22 cellular contexts compared by ENCODE assay signal in the genomic region with DNA sequence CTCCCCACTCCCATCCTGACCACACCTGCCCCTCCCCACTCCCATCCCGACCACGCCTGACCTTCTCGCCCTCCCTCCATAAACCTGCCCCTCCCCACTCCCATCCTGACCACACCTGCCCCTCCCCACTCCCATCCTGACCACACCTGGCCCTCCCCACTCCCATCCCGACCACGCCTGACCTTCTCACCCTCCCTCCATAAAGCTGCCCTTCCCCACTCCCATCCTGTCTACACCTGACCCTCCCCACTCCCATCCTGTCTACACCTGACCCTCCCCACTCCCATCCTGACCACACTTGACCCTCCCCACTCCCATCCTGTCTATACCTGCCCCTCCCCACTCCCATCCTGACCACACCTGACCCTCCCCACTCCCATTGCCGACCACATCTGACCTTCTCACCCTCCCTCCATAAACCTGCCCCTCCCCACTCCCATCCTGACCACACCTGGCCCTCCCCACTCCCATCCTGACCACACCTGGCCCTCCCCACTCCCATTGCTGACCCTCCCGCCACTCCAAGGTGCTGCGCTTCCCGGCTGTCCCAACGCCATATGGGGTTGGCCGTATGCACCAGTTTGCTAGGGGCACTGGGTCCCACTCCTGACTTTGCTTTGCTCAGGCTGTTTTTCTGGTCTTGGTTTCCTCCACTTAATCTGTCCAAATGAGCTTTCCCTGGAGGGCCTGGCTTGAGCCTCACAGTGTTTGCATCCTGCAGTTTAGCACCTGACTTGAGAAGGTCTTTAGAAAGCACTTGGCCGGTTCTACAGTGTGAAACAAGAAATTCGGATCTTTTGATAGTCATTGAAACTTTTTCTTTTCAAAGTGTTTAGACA. TPM values are rescaled to one million over a fixed set of nuclear protein-coding genes. Genes with fewer than 3 reads are reported as not detected.
DNase-seq lines count a peak whose midpoint lies in the region; ATAC-seq and TF ChIP-seq lines count a peak whose summit lies in the region.
"Had no signal": no experiment of that assay in that cellular context is flagged by ENCODE, and none has a peak within 500 bp of the region (broad histone marks: within the 10 kb centered on the region; RNA-seq: fewer than 3 reads in every experiment).

No MANE protein-coding gene starts in this region.

- H3K36me3 Mint-ChIP-seq in activated CD8-positive, alpha-beta memory T cell treated with anti-CD3 and anti-CD28 coated beads, Interleukin-2, amount 10 ng/mL, durations not matched to agents 7 days and 5 days = no peaks in the 10 kb centered on the region
- H3K36me3 Mint-ChIP-seq: CD8-positive, alpha-beta T cell had no signal

- TF ChIP-seq POLR2A in esophagus muscularis mucosa (IDR thresholded peaks at IDR 0.05; ENCODE audit: low read depth) = no peak

- H3K27ac ChIP-seq in esophagus muscularis mucosa (replicated peaks in 1 of 4) = no peak overlapping the region
- H3K27ac ChIP-seq in mesenchymal stem cell (ENCODE audit: low read length, poor library complexity, severe bottlenecking) = no peak overlapping the region
- H3K27ac ChIP-seq in trophoblast cell (ENCODE audit: low read depth, low read length) = no peak overlapping the region
- H3K27ac ChIP-seq: BLaER1, HL-60 had no signal

- no peak for ATAC-seq in activated CD8-positive, alpha-beta memory T cell treated with anti-CD3 and anti-CD28 coated beads, Interleukin-2, amount 10 ng/mL, durations not matched to agents 7 days and 5 days
- ATAC-seq in HG03469 (IDR thresholded peaks at IDR 0.05; ENCODE audit: unreplicated experiment) = no peak
- ATAC-seq: CD8-positive, alpha-beta T cell; GM12878 had no signal

- no peak overlapping the region for H3K14ac ChIP-seq in mesenchymal stem cell (ENCODE audit: low read length in 2 of 2)
- no peak overlapping the region for H3K14ac ChIP-seq in trophoblast cell (ENCODE audit: low read length)

- no peaks in the 10 kb centered on the region for H3K79me1 ChIP-seq in mesenchymal stem cell (replicated peaks; ENCODE audit: low read length, poor library complexity, severe bottlenecking)
- H3K79me1 ChIP-seq in trophoblast cell (ENCODE audit: low read length) = no peaks in the 10 kb centered on the region

- peaks cover 3% of the 10 kb centered on the region for H3K9me3 Mint-ChIP-seq in activated CD8-positive, alpha-beta memory T cell treated with anti-CD3 and anti-CD28 coated beads, Interleukin-2, amount 10 ng/mL, durations not matched to agents 7 days and 5 days (ENCODE audit: low read depth)
- H3K9me3 Mint-ChIP-seq: CD8-positive, alpha-beta T cell had no signal

- H2AK5ac ChIP-seq in mesenchymal stem cell (ENCODE audit: low read length, severe bottlenecking) = no peak overlapping the region
- H2AK5ac ChIP-seq in trophoblast cell (ENCODE audit: low read length) = no peak overlapping the region

- peaks cover 2% of the 10 kb centered on the region for H3K4me1 Mint-ChIP-seq in activated CD8-positive, alpha-beta memory T cell treated with anti-CD3 and anti-CD28 coated beads, Interleukin-2, amount 10 ng/mL, durations not matched to agents 7 days and 5 days

- H3K9ac ChIP-seq in mesenchymal stem cell (ENCODE audit: low read length) (no peak overlapping the region), trophoblast cell (ENCODE audit: low read length) (no peak overlapping the region)
- H3K9ac ChIP-seq: BLaER1 had no signal

- TF ChIP-seq EP300 in esophagus muscularis mucosa (IDR thresholded peaks at IDR 0.05) = no peak

- no peak overlapping the region for H4K12ac ChIP-seq in trophoblast cell (ENCODE audit: low read depth, low read length)

- 93% methylated on average over 13 of the region's 13 CpGs for WGBS in esophagus muscularis mucosa
- 86% methylated on average over 13 of the region's 13 CpGs for WGBS in mesenchymal stem cell
- no CpG with 5 or more reads among the region's 13 CpGs for WGBS in trophoblast cell (ENCODE audit: extremely low coverage, insufficient coverage, insufficient read length)

- H3K23ac ChIP-seq in mesenchymal stem cell (ENCODE audit: low read length in 2 of 2) = no peak overlapping the region
- H3K23ac ChIP-seq in trophoblast cell (ENCODE audit: low read length) = no peak overlapping the region

- H4K91ac ChIP-seq in mesenchymal stem cell (ENCODE audit: low read length) = no peak overlapping the region
- no peak overlapping the region for H4K91ac ChIP-seq in trophoblast cell (ENCODE audit: low read depth, low read length)

- DNase-seq in activated CD8-positive, alpha-beta memory T cell treated with anti-CD3 and anti-CD28 coated beads, Interleukin-2, amount 10 ng/mL, durations not matched to agents 7 days and 5 days = peak; percentile 4
- DNase-seq in activated CD8-positive, alpha-beta memory T cell treated with anti-CD3 and anti-CD28 coated beads, Interleukin-2, amount 50 U/mL, for 4 hours = no peak
- peak; percentile 57 for DNase-seq in esophagus muscularis mucosa (ENCODE audit: extremely low spot score)
- DNase-seq in mesenchymal stem cell = no peak
- DNase-seq in trophoblast cell = no peak
- DNase-seq in NCI-H2081 (lab: John Stamatoyannopoulos, UW) = no peak
- DNase-seq in SHP77 (lab: John Stamatoyannopoulos, UW) = no peak
- DNase-seq: 8988T; Calu3; CD8-positive, alpha-beta T cell; DMS 273 treated with DMSO at 0.1 percent for 48 hours; DMS53; DND-41; EL; H9 had no signal

- H3K79me2 ChIP-seq in trophoblast cell (ENCODE audit: control insufficient read depth, insufficient read depth, low read length, poor library complexity) = no peaks in the 10 kb centered on the region

- H4K8ac ChIP-seq in mesenchymal stem cell (ENCODE audit: low read length) (no peak overlapping the region), trophoblast cell (ENCODE audit: low read depth, low read length) (no peak overlapping the region)

- no peaks in the 10 kb centered on the region for H3K36me3 ChIP-seq in esophagus muscularis mucosa
- no peaks in the 10 kb centered on the region for H3K36me3 ChIP-seq in mesenchymal stem cell (ENCODE audit: control insufficient read depth in 1 of 2, insufficient read depth in 2 of 2, low read depth in 1 of 2, low read length in 2 of 2)
- no peaks in the 10 kb centered on the region for H3K36me3 ChIP-seq in trophoblast cell (ENCODE audit: control insufficient read depth in 1 of 2, insufficient read depth in 2 of 2, low read length in 2 of 2)
- H3K36me3 ChIP-seq: BLaER1 had no signal

- H2BK15ac ChIP-seq in mesenchymal stem cell (ENCODE audit: low read depth, poor library complexity, severe bottlenecking) = peak overlapping the region; percentile 19

- no peaks in the 10 kb centered on the region for H3K27me3 Mint-ChIP-seq in activated CD8-positive, alpha-beta memory T cell treated with anti-CD3 and anti-CD28 coated beads, Interleukin-2, amount 10 ng/mL, durations not matched to agents 7 days and 5 days

- no peak overlapping the region for H2BK120ac ChIP-seq in mesenchymal stem cell (ENCODE audit: low read depth, low read length)
- H2BK120ac ChIP-seq in trophoblast cell (ENCODE audit: insufficient read depth, low read length, poor library complexity) = no peak overlapping the region

- no peak overlapping the region for H3K4me3 ChIP-seq in esophagus muscularis mucosa
- H3K4me3 ChIP-seq in mesenchymal stem cell (ENCODE audit: insufficient read depth in 1 of 2, low read depth in 1 of 2, low read length in 2 of 2) = no peak overlapping the region
- H3K4me3 ChIP-seq in trophoblast cell (ENCODE audit: low read depth, low read length) = peak overlapping the region; percentile 43
- H3K4me3 ChIP-seq: BLaER1, GM12878 had no signal

- no peak overlapping the region for H2AFZ ChIP-seq in mesenchymal stem cell (ENCODE audit: low read depth, low read length)
- H2AFZ ChIP-seq in trophoblast cell (ENCODE audit: insufficient read depth, low read length, poor library complexity) = no peak overlapping the region

- CTCF ChIA-PET in activated CD8-positive, alpha-beta memory T cell treated with anti-CD3 and anti-CD28 coated beads, Interleukin-2, amount 10 ng/mL, durations not matched to agents 7 days and 5 days (lab: Charles Lee) = no interaction called here

- H3K4me3 Mint-ChIP-seq in activated CD8-positive, alpha-beta memory T cell treated with anti-CD3 and anti-CD28 coated beads, Interleukin-2, amount 10 ng/mL, durations not matched to agents 7 days and 5 days = no peak overlapping the region
- H3K4me3 Mint-ChIP-seq: CD8-positive, alpha-beta T cell; H9 had no signal

- no peak for TF ChIP-seq CTCF in esophagus muscularis mucosa (IDR thresholded peaks at IDR 0.05)

- H3K27me3 ChIP-seq in esophagus muscularis mucosa = peaks cover 0 to 53% (median 7%) of the 10 kb centered on the region in 4 donors
- peaks cover 0 to 50% of the 10 kb centered on the region in 2 experiments for H3K27me3 ChIP-seq in mesenchymal stem cell (ENCODE audit: control insufficient read depth in 1 of 2, insufficient read depth in 1 of 2, low read length in 2 of 2)
- no peaks in the 10 kb centered on the region for H3K27me3 ChIP-seq in trophoblast cell (ENCODE audit: insufficient read depth, low read length)
- H3K27me3 ChIP-seq: BLaER1 had no signal

- H2BK5ac ChIP-seq in mesenchymal stem cell (ENCODE audit: low read depth, low read length, poor library complexity, severe bottlenecking) = no peak overlapping the region
- no peak overlapping the region for H2BK5ac ChIP-seq in trophoblast cell (ENCODE audit: low read depth, low read length, poor library complexity)

- no peak overlapping the region for H3K4me2 ChIP-seq in mesenchymal stem cell (ENCODE audit: low read length, poor library complexity, severe bottlenecking)
- no peak overlapping the region for H3K4me2 ChIP-seq in trophoblast cell (ENCODE audit: low read length)
- H3K4me2 ChIP-seq: BLaER1 had no signal

- intact Hi-C loops in esophagus muscularis mucosa (cut with DNase I) = no loop called here

- H3K9me3 ChIP-seq in esophagus muscularis mucosa = no peaks in the 10 kb centered on the region
- no peaks in the 10 kb centered on the region for H3K9me3 ChIP-seq in mesenchymal stem cell (ENCODE audit: control insufficient read depth, low read length)
- peaks cover 6% of the 10 kb centered on the region for H3K9me3 ChIP-seq in trophoblast cell (ENCODE audit: insufficient read depth, low read depth, low read length)

- peak overlapping the region in 1 of 2 experiments; percentile 75 for H2BK12ac ChIP-seq in mesenchymal stem cell (ENCODE audit: low read length in 2 of 2)
- H2BK12ac ChIP-seq in trophoblast cell (ENCODE audit: low read length) = no peak overlapping the region

- H3K4me1 ChIP-seq in esophagus muscularis mucosa (peaks cover 0 to 5% (median 0%) of the 10 kb centered on the region in 4 donors), mesenchymal stem cell (ENCODE audit: control insufficient read depth, insufficient read depth, low read depth, low read length) (no peaks in the 10 kb centered on the region), trophoblast cell (ENCODE audit: control insufficient read depth in 1 of 2, insufficient read depth in 2 of 2, low read length in 2 of 2) (no peaks in the 10 kb centered on the region)

- H3K4ac ChIP-seq in mesenchymal stem cell (ENCODE audit: low read depth in 1 of 2, low read length in 2 of 2) = no peak overlapping the region
- no peak overlapping the region for H3K4ac ChIP-seq in trophoblast cell (ENCODE audit: low read depth, low read length)

- H3K18ac ChIP-seq in mesenchymal stem cell (ENCODE audit: low read depth in 1 of 2, low read length in 2 of 2) (peak overlapping the region in 1 of 2 experiments; percentile 67), trophoblast cell (ENCODE audit: low read length) (no peak overlapping the region)

- no peak overlapping the region for H3K27ac Mint-ChIP-seq in activated CD8-positive, alpha-beta memory T cell treated with anti-CD3 and anti-CD28 coated beads, Interleukin-2, amount 10 ng/mL, durations not matched to agents 7 days and 5 days
- H3K27ac Mint-ChIP-seq: CD8-positive, alpha-beta T cell had no signal

RNA-seq across cellular contexts. Expression of a gene that starts 2.9 kb away (rescaled TPM):
- not detected for total RNA-seq in activated CD8-positive, alpha-beta memory T cell treated with anti-CD3 and anti-CD28 coated beads, Interleukin-2, amount 10 ng/mL, durations not matched to agents 7 days and 5 days
- total RNA-seq in esophagus muscularis mucosa = under 1 TPM in 1 of 4 donors, not detected in 3; 0.17 TPM
- 0.40 TPM for polyA plus RNA-seq in mesenchymal stem cell (2013, experiment 1 of 2)
- 0.63 TPM for polyA plus RNA-seq in mesenchymal stem cell (2013, experiment 2 of 2)
- 0.04 TPM in 1 of 2 replicates, not detected in the other for polyA plus RNA-seq in trophoblast cell (2013)
- total RNA-seq: Calu3, G401, GM12878, HT1080 had no signal
- polyA plus RNA-seq: AG04450, GM12878 had no signal

Comparison
In these comparisons a context has a peak if more than half of its experiments do, and no peak if none do; other contexts are left out.
1. DNase-seq: peak in activated CD8-positive, alpha-beta memory T cell treated with anti-CD3 and anti-CD28 coated beads, Interleukin-2, amount 10 ng/mL, durations not matched to agents 7 days and 5 days (single experiment) and esophagus muscularis mucosa (single experiment); none in activated CD8-positive, alpha-beta memory T cell treated with anti-CD3 and anti-CD28 coated beads, Interleukin-2, amount 50 U/mL, for 4 hours (single experiment), mesenchymal stem cell (single experiment), trophoblast cell (0 of 2), NCI-H2081 (0 of 2) and SHP77 (0 of 2).